12 cellular contexts compared by ENCODE assay signal in the genomic region with DNA sequence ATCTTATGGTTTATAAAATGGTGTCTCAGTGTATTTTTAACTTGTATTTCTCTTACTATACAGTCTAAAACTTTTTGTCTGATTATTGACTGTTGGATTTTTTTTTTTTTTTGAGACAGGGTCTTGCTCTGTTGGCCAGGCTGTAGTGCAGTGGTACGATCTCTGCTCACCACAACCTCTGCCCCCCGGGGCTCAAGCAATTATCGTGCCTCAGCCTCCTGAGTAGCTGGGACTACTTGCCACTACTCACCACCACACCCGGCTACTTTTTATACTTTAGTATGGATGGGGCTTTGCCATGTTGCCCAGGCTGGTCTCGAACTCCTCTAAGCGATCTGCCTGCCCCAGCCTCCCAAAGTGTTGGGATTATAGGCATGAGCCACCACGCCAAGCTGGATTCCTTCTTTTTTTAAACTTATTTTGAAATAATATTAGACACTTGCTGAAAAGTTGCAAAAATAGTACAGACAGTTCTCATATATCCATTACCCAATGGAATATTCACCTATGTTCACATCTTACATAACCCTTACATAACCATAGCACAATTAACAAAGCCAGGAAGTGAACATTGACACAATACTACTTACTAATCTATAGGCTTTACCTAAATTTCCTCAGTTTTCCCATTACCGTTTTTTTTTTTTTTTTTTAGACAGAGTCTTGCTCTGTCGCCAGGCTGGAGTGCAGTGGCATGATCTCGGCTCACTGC. TPM values are rescaled to one million over a fixed set of nuclear protein-coding genes. Genes with fewer than 3 reads are reported as not detected.
DNase-seq lines count a peak whose midpoint lies in the region; ATAC-seq, FAIRE-seq and TF ChIP-seq lines count a peak whose summit lies in the region.
"Had no signal": no experiment of that assay in that cellular context is flagged by ENCODE, and none has a peak within 500 bp of the region (broad histone marks: within the 10 kb centered on the region; RNA-seq: fewer than 3 reads in every experiment).

No MANE protein-coding gene starts in this region.

- H3K9me3 ChIP-seq in Panc1 (ENCODE audit: control insufficient read depth, insufficient read depth, low read depth, low read length) (no peaks in the 10 kb centered on the region), esophagus squamous epithelium (no peaks in the 10 kb centered on the region), gastrocnemius medialis (no peaks in the 10 kb centered on the region)
- H3K9me3 ChIP-seq: adrenal gland had no signal

- H3K27ac ChIP-seq in Panc1 (ENCODE audit: low read length) (peak overlapping the region; percentile 1; the same call in 1 of the 2 replicates), esophagus squamous epithelium (peak overlapping the region; percentile 79 to 98 (median 94)), gastrocnemius medialis (peak overlapping the region; percentile 88 to 91 (median 88))

- H3K4me3 ChIP-seq in Panc1 (ENCODE audit: low read depth in 2 of 2, low read length in 2 of 2) (no peak overlapping the region), esophagus squamous epithelium (no peak overlapping the region), gastrocnemius medialis (no peak overlapping the region)
- H3K4me3 ChIP-seq: adrenal gland, MG63 had no signal

- no peak for FAIRE-seq in H54 (lab: Jason Lieb, UNC)

- ATAC-seq in Panc1 = no peak; the same call in 1 of the 2 replicates
- ATAC-seq in gastrocnemius medialis = no peak

- intact Hi-C loops in Panc1 (cut with micrococcal nuclease; ENCODE audit: unreplicated experiment) (no loop called here), esophagus squamous epithelium (cut with DNase I) (loop anchor here (5.0 kb wide), 1 partner anchor 54 kb away; no protein-coding TSS in a partner anchor), gastrocnemius medialis (cut with DNase I; ENCODE audit: low total_unique reads) (no loop called here)

- CTCF ChIA-PET in Panc1 (lab: Charles Lee) = no interaction called here

- DNase-seq in AML-193 (lab: John Stamatoyannopoulos, UW) = peak; percentile 61 to 72
- DNase-seq in Panc1 (ENCODE audit: low read depth, low spot score) = no peak
- no peak for DNase-seq in esophagus squamous epithelium (lab: John Stamatoyannopoulos, UW)
- DNase-seq in gastrocnemius medialis = no peak
- DNase-seq in NCI-H1436 (lab: John Stamatoyannopoulos, UW) = no peak
- DNase-seq in H54 (ENCODE audit: insufficient read length, low spot score) = no peak
- no peak for DNase-seq in central memory CD4-positive, alpha-beta T cell
- DNase-seq in SW 1271 (lab: John Stamatoyannopoulos, UW) = no peak
- DNase-seq: adrenal gland, MG63, NCI-H510A treated with DMSO at 0.1 percent for 48 hours, retina had no signal

- POLR2A ChIA-PET in Panc1 (lab: Charles Lee) = no interaction called here

- peaks cover 6% of the 10 kb centered on the region; the same call in 1 of the 2 replicates for H3K4me1 ChIP-seq in Panc1 (ENCODE audit: control insufficient read depth, insufficient read depth, low read length)
- H3K4me1 ChIP-seq in esophagus squamous epithelium = peaks cover 12 to 99% (median 66%) of the 10 kb centered on the region in 3 donors
- peaks cover 29 to 36% of the 10 kb centered on the region in 2 donors for H3K4me1 ChIP-seq in gastrocnemius medialis

- H3K36me3 ChIP-seq in Panc1 (ENCODE audit: control insufficient read depth, insufficient read depth, low read length) (peaks cover 5% of the 10 kb centered on the region; the same call in 1 of the 2 replicates), esophagus squamous epithelium (peaks cover 18 to 96% (median 39%) of the 10 kb centered on the region in 3 donors), gastrocnemius medialis (peaks cover 0 to 71% of the 10 kb centered on the region in 2 donors)

- TF ChIP-seq POLR2A in esophagus squamous epithelium (IDR thresholded peaks at IDR 0.05) (no peak), gastrocnemius medialis (IDR thresholded peaks at IDR 0.05) (no peak), H54 (IDR thresholded peaks at IDR 0.05; ENCODE audit: low read depth, low read length) (no peak)

- in situ Hi-C loops in Panc1 (cut with HindIII; ENCODE audit: low pct_unique_long_range_greater_than_20kb, low sequenced_read_pairs) = no loop called here
- in situ Hi-C loops in gastrocnemius medialis (cut with MboI; ENCODE audit: low sequenced_read_pairs in 4 of 4) = loop anchor here (5.0 to 25.0 kb wide), 4 partner anchors 52 to 111 kb away; partner anchors contain the start of genes STOM (in 2 of the 4) and RAB14 (in 1 of the 4)

- H3K27me3 ChIP-seq in Panc1 (ENCODE audit: control insufficient read depth, insufficient read depth, low read length) (no peaks in the 10 kb centered on the region), esophagus squamous epithelium (no peaks in the 10 kb centered on the region), gastrocnemius medialis (no peaks in the 10 kb centered on the region)
- H3K27me3 ChIP-seq: adrenal gland, MG63 had no signal

- WGBS in esophagus squamous epithelium, 2 donors = 67 to 70% methylated on average over 10 of the region's 10 CpGs

- no TSS peak for BruUV-seq in Panc1 (replicated peaks; lab: Mats Ljungman, UMichigan)

- TF ChIP-seq CTCF in Panc1 (IDR thresholded peaks at IDR 0.05) = no peak
- no peak for TF ChIP-seq CTCF in esophagus squamous epithelium (IDR thresholded peaks at IDR 0.05)
- TF ChIP-seq CTCF in gastrocnemius medialis (IDR thresholded peaks at IDR 0.05 in 4 of 5, conservative IDR thresholded peaks at IDR 0.05 in 1 of 5) = no peak

RNA-seq across cellular contexts. Expression of gene STOM, which starts 47.2 kb away (rescaled TPM):
- total RNA-seq in Panc1 (2021; ENCODE audit: unreplicated experiment) (81.2 TPM), esophagus squamous epithelium (100 to 1,000 TPM in 2 of 4 donors, 10 to 100 TPM in 2; 43.7 to 169 (median 119) TPM), gastrocnemius medialis (10 to 100 TPM; 60.0 to 89.5 (median 76.3) TPM)
- 61.2 TPM for polyA plus RNA-seq in Panc1 (2012; ENCODE audit: insufficient read length)

RNA-seq across cellular contexts. Expression of gene GSN, which starts 54.9 kb away (rescaled TPM):
- total RNA-seq in Panc1 (2021; ENCODE audit: unreplicated experiment) (278 TPM), esophagus squamous epithelium (1,000 to 10,000 TPM in 2 of 4 donors, 100 to 1,000 TPM in 2; 287 to 1,151 (median 926) TPM), gastrocnemius medialis (100 to 1,000 TPM; 487 to 785 (median 662) TPM)
- polyA plus RNA-seq in Panc1 (2012; ENCODE audit: insufficient read length) = 483 TPM

Comparison
In these comparisons a context has a peak if more than half of its experiments do, and no peak if none do; other contexts are left out.
1. DNase-seq: peak in AML-193 (2 of 2); none in Panc1 (single experiment), esophagus squamous epithelium (single experiment), gastrocnemius medialis (0 of 2), NCI-H1436 (single experiment), H54 (single experiment), central memory CD4-positive, alpha-beta T cell (single experiment) and SW 1271 (0 of 2).
2. H3K27ac ChIP-seq: peak in every context shown above with its lines; median percentile 94 in esophagus squamous epithelium; 88 in gastrocnemius medialis; 1 in Panc1.